In the genomic region with DNA sequence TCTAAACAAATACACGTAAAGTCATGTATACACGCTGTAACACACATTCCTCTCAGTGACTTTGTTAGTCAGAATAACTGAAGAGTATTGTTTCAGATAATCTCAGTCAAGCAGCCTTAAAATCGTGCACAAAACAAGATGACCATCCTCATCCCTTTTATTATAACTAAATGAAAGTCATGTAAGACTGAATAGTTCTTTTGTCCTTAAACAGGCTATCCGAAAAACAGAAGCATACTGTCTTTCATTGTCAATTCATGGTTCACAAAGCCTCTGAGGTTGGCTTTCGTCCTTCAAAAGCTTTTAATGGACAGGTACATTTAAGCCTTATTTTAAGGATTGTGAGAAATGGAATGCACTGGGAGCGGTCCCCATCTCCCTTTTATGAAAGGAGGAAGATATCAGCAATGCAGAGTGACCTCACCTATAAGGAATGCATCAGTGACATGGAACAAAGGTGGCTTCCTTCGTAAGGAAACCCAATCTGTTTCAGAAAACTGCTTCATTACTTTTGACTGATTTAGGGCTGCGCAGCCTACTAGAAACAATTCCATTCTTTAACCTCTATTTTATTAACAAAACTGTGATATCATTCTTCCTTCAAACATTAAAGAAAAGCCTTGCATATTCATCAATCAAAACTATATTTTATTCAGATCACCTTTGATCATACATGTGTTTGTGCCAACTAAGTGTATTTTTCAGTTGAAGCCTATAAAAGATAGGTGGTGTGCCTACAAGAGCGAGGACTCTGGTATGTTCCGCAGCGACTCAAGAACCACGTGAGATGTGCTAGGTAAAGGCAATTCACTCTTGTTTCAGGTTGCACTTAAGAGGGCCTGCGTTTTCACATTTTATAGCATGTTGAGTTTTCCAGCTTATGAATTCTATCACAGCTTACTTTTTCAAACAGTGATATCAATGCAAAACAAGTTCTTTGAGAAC, we compare ENCODE assay signal across 1 cellular context.
TF ChIP-seq lines count a peak whose summit lies in the region.

No MANE protein-coding gene starts in this region.

TF ChIP-seq in H1, 55 proteins besides CTCF, POLR2A, EP300 and RAD21:
- TF ChIP-seq JUN (IDR thresholded peaks at IDR 0.05; ENCODE audit: low read depth, low read length) (peak; percentile 88), EGR1 (IDR thresholded peaks at IDR 0.05; ENCODE audit: borderline replicate concordance, low read depth, low read length) (peak; percentile 9; the same call in 1 of the 2 replicates), JUND (IDR thresholded peaks at IDR 0.05; ENCODE audit: low read length) (peak; percentile 99), BCL11A (IDR thresholded peaks at IDR 0.05; ENCODE audit: low read depth in 2 of 2, low read length in 2 of 2) (no peak), TEAD4 (IDR thresholded peaks at IDR 0.05; ENCODE audit: low read depth, low read length) (peak; percentile 85), ATF2 (IDR thresholded peaks at IDR 0.05; ENCODE audit: low read length) (peak; percentile 91), SP1 (IDR thresholded peaks at IDR 0.05; ENCODE audit: low read depth, low read length) (0 out of 2 replicates have a peak, but pooled peaks have one; percentile 16), CHD1 (IDR thresholded peaks at IDR 0.05; ENCODE audit: low read depth, low read length) (no peak)
